In genomic region chr11:76721755-76722677, GRCh38 we compare ENCODE assay signal across 9 cellular contexts. TPM values are rescaled to one million over a fixed set of nuclear protein-coding genes. Genes with fewer than 3 reads are reported as not detected.
DNase-seq lines count a peak whose midpoint lies in the region; ATAC-seq, FAIRE-seq and TF ChIP-seq lines count a peak whose summit lies in the region.
"Had no signal": no experiment of that assay in that cellular context is flagged by ENCODE, and none has a peak within 500 bp of the region (broad histone marks: within the 10 kb centered on the region; RNA-seq: fewer than 3 reads in every experiment).

No MANE protein-coding gene starts in this region.

- peak; percentile 99 for ATAC-seq in PC-3
- peak; percentile 91 for ATAC-seq in esophagus mucosa
- ATAC-seq in GM19328 (IDR thresholded peaks at IDR 0.05; ENCODE audit: unreplicated experiment): no peak

- peaks cover 6% of the 10 kb centered on the region; the same call in 1 of the 2 replicates for H3K4me1 ChIP-seq in PC-3 (ENCODE audit: insufficient read depth, low read length)

- H3K9ac ChIP-seq in PC-3 (ENCODE audit: low read length): no peak overlapping the region

- intact Hi-C loops in PC-3 (cut with micrococcal nuclease): no loop called here

- H3K79me2 ChIP-seq in PC-3 (ENCODE audit: low read length): no peaks in the 10 kb centered on the region

- H3K4me3 ChIP-seq in GM12865 (ENCODE audit: low read depth, low read length) (no peak overlapping the region), PC-3 (ENCODE audit: low read length) (peak overlapping the region; percentile 50; the same call in 1 of the 2 replicates)
- H3K4me3 ChIP-seq: skin epidermis had no signal

- no peaks in the 10 kb centered on the region; the same call in 1 of the 2 replicates for H3K9me2 ChIP-seq in PC-3 (replicated peaks; ENCODE audit: low read length)

- POLR2A ChIA-PET in PC-3 (lab: Charles Lee; ENCODE audit: unreplicated experiment): interaction anchor here (0.5 kb wide), 1 partner anchor 1096 kb away, joined by 3 read pairs; no protein-coding TSS in a partner anchor

- CTCF ChIA-PET in PC-3 (lab: Charles Lee): interaction anchor here (0.5 to 1.4 kb wide), 15 partner anchors 12 to 586 kb away, joined by 3 to 15 read pairs (median 3); no protein-coding TSS in a partner anchor

- H3K9me3 ChIP-seq in PC-3 (ENCODE audit: low read length): no peaks in the 10 kb centered on the region

- no peaks in the 10 kb centered on the region for H3K36me3 ChIP-seq in PC-3 (ENCODE audit: low read depth, low read length)

- H3F3A ChIP-seq in PC-3 (ENCODE audit: low read length, unreplicated experiment): no peaks in the 10 kb centered on the region

- H3K27ac ChIP-seq in PC-3 (ENCODE audit: low read length): no peak overlapping the region
- H3K27ac ChIP-seq: skin epidermis had no signal

- FAIRE-seq in HTR-8/SVneo (lab: Jason Lieb, UNC): peak; percentile 80

- peak overlapping the region; percentile 76 for H3K4me2 ChIP-seq in PC-3 (ENCODE audit: low read length)

- no peaks in the 10 kb centered on the region for H4K20me1 ChIP-seq in PC-3 (ENCODE audit: low read length)

- no TSS peak for BruUV-seq in PC-3 (replicated peaks; lab: Mats Ljungman, UMichigan)

- peak overlapping the region; percentile 76 for H2AFZ ChIP-seq in PC-3 (ENCODE audit: low read length)

- TF ChIP-seq CTCF in GM12865 (IDR thresholded peaks at IDR 0.05; ENCODE audit: insufficient read depth, low read depth, low read length, missing control alignments) (peak; percentile 90), PC-3 (conservative IDR thresholded peaks at IDR 0.05; ENCODE audit: low read depth, low read length) (peak; percentile 96)

- DNase-seq in GM12865 (ENCODE audit: low read depth) (peak; percentile 77), HTR-8/SVneo (ENCODE audit: insufficient read length, low spot score) (peak; percentile 87), PC-3 (peak; percentile 94), myocyte (ENCODE audit: low read depth) (peak; percentile 83)
- peak; percentile 76 for DNase-seq in activated T-cell treated with anti-CD3 and anti-CD28 coated beads, Interleukin-2, amount 50 U/mL, for 1 hour
- DNase-seq in stimulated activated CD8-positive, alpha-beta memory T cell treated with anti-CD3 and anti-CD28 coated beads, Interleukin-4, amount 100 ng/mL, for 48 hours: peak; percentile 90

- peaks cover 22% of the 10 kb centered on the region; the same call in 1 of the 2 replicates for H3K27me3 ChIP-seq in PC-3 (ENCODE audit: low read length)

RNA-seq across cellular contexts. Expression of gene LRRC32, which starts 51.5 kb away (rescaled TPM):
- total RNA-seq in PC-3 (2014; rRNA removed) (not detected in 2 replicates), esophagus mucosa (9.0 TPM), myocyte (0.16 and 2.0 TPM in 2 replicates)
- 61.0 TPM for polyA plus RNA-seq in myocyte (2012)
